In genomic region chr12:113276306-113276705, GRCh38 we compare ENCODE assay signal across 21 cellular contexts. TPM values are rescaled to one million over a fixed set of nuclear protein-coding genes. Genes with fewer than 3 reads are reported as not detected.
A peak's percentile ranks its signal among the peaks of the same experiment; 100 is the strongest.
DNase-seq lines count a peak whose midpoint lies in the region; ATAC-seq and TF ChIP-seq lines count a peak whose summit lies in the region.
"Had no signal": no experiment of that assay in that cellular context is flagged by ENCODE, and none has a peak within 500 bp of the region (broad histone marks: within the 10 kb centered on the region; RNA-seq: fewer than 3 reads in every experiment).

No MANE protein-coding gene starts in this region.

- H3K27ac ChIP-seq in left ventricle myocardium inferior (replicated peaks): peak overlapping the region; percentile 92
- H3K27ac ChIP-seq: gastrocnemius medialis, prostate gland, WERI-Rb-1 had no signal

- DNase-seq in left ventricle myocardium inferior (no peak), Right ventricle myocardium inferior (ENCODE audit: missing footprints) (no peak), mucosa of descending colon (peak in 2 of 3 donors; percentile 15 to 16), COLO668 (lab: John Stamatoyannopoulos, UW; ENCODE audit: unreplicated experiment) (no peak), hypothalamus (lab: John Stamatoyannopoulos, UW) (no peak), GDM1 (lab: John Stamatoyannopoulos, UW) (no peak)
- DNase-seq: activated gamma-delta T cell treated with Interleukin-2 at 50 U/mL for 16 hours; Caco-2; EL; gastrocnemius medialis; HFFc6; naive B cell; NCI-H146; NCI-H526 treated with DMSO at 0.1 percent for 48 hours; stimulated activated CD4-positive, alpha-beta T cell treated with anti-CD3 and anti-CD28 coated beads, Interleukin-2, amount 100 ng/mL, for 48 hours; WERI-Rb-1 had no signal

- H3K4me3 ChIP-seq in left ventricle myocardium inferior (no peak overlapping the region), mucosa of descending colon (no peak overlapping the region)
- H3K4me3 ChIP-seq: gastrocnemius medialis, prostate gland, smooth muscle cell had no signal

- H3K36me3 ChIP-seq in left ventricle myocardium inferior (peaks cover 87% of the 10 kb centered on the region), mucosa of descending colon (ENCODE audit: low read depth) (peaks cover 10% of the 10 kb centered on the region)
- H3K36me3 ChIP-seq: WERI-Rb-1 had no signal

- no peaks in the 10 kb centered on the region for H3K27me3 Mint-ChIP-seq in activated T-helper 17 cell treated with anti-CD3 and anti-CD28 coated beads, Interleukin-2, amount 50 U/mL, for 72 hours
- H3K27me3 Mint-ChIP-seq: B cell, naive B cell had no signal

- H3K27me3 ChIP-seq in left ventricle myocardium inferior (ENCODE audit: low read depth): no peaks in the 10 kb centered on the region
- H3K27me3 ChIP-seq: gastrocnemius medialis had no signal

- H3K9me3 ChIP-seq in left ventricle myocardium inferior (replicated peaks): no peaks in the 10 kb centered on the region
- H3K9me3 ChIP-seq in mucosa of descending colon: no peaks in the 10 kb centered on the region
- H3K9me3 ChIP-seq: Caco-2, gastrocnemius medialis, prostate gland had no signal

- H3K4me1 ChIP-seq in left ventricle myocardium inferior: peaks cover 48% of the 10 kb centered on the region
- H3K4me1 ChIP-seq in mucosa of descending colon (ENCODE audit: low read depth): peaks cover 5% of the 10 kb centered on the region
- H3K4me1 ChIP-seq: prostate gland had no signal

- TF ChIP-seq CTCF in left ventricle myocardium inferior (IDR thresholded peaks at IDR 0.05; ENCODE audit: borderline replicate concordance): no peak
- no peak for TF ChIP-seq CTCF in mucosa of descending colon (IDR thresholded peaks at IDR 0.05)

- ATAC-seq in Right ventricle myocardium inferior: no peak
- ATAC-seq in activated T-helper 17 cell treated with anti-CD3 and anti-CD28 coated beads, Interleukin-2, amount 50 U/mL, for 72 hours (replicated peaks): no peak
- ATAC-seq in mucosa of descending colon: no peak
- no peak for ATAC-seq in GM21528 (IDR thresholded peaks at IDR 0.05; ENCODE audit: low FRiP score, unreplicated experiment)
- ATAC-seq: gastrocnemius medialis had no signal

- intact Hi-C loops in left ventricle myocardium inferior (cut with micrococcal nuclease) (no loop called here), Right ventricle myocardium inferior (cut with DNase I) (no loop called here), mucosa of descending colon (cut with DNase I, micrococcal nuclease) (no loop called here)

- H3K4me3 Mint-ChIP-seq in activated T-helper 17 cell treated with anti-CD3 and anti-CD28 coated beads, Interleukin-2, amount 50 U/mL, for 72 hours: no peak overlapping the region
- H3K4me3 Mint-ChIP-seq: B cell, HFFc6 had no signal

- no peaks in the 10 kb centered on the region for H3K4me1 Mint-ChIP-seq in activated T-helper 17 cell treated with anti-CD3 and anti-CD28 coated beads, Interleukin-2, amount 50 U/mL, for 72 hours
- H3K4me1 Mint-ChIP-seq: B cell, naive B cell had no signal

- peaks cover 57% of the 10 kb centered on the region for H3K36me3 Mint-ChIP-seq in activated T-helper 17 cell treated with anti-CD3 and anti-CD28 coated beads, Interleukin-2, amount 50 U/mL, for 72 hours (ENCODE audit: low read depth)

- no peaks in the 10 kb centered on the region for H3K9me3 Mint-ChIP-seq in activated T-helper 17 cell treated with anti-CD3 and anti-CD28 coated beads, Interleukin-2, amount 50 U/mL, for 72 hours
- H3K9me3 Mint-ChIP-seq: HFFc6, naive B cell had no signal

- H3K27ac Mint-ChIP-seq in activated T-helper 17 cell treated with anti-CD3 and anti-CD28 coated beads, Interleukin-2, amount 50 U/mL, for 72 hours: peak overlapping the region; percentile 38
- H3K27ac Mint-ChIP-seq: B cell, HFFc6 had no signal

RNA-seq across cellular contexts. Expression of gene TPCN1, which starts 55.0 kb away (rescaled TPM):
- total RNA-seq in left ventricle myocardium inferior (153 TPM), Right ventricle myocardium inferior (120 TPM), mucosa of descending colon (100 to 1,000 TPM in 1 of 3 donors, 10 to 100 TPM in 2; 89.9 to 133 (median 91.3) TPM)
- total RNA-seq in activated T-helper 17 cell treated with anti-CD3 and anti-CD28 coated beads, Interleukin-2, amount 50 U/mL, for 72 hours: 10 to 100 TPM; 29.4 to 67.7 TPM

RNA-seq across cellular contexts. Expression of gene SLC8B1, which starts 58.6 kb away (rescaled TPM):
- total RNA-seq in left ventricle myocardium inferior: 9.2 TPM
- 13.3 TPM for total RNA-seq in Right ventricle myocardium inferior
- 10 to 100 TPM; 23.2 to 28.4 TPM for total RNA-seq in activated T-helper 17 cell treated with anti-CD3 and anti-CD28 coated beads, Interleukin-2, amount 50 U/mL, for 72 hours
- total RNA-seq in mucosa of descending colon: 10 to 100 TPM; 40.8 to 65.3 (median 47.2) TPM

Comparison
In these comparisons a context has a peak if more than half of its experiments do, and no peak if none do; other contexts are left out.
1. DNase-seq: peak in mucosa of descending colon (2 of 3); none in left ventricle myocardium inferior (single experiment), Right ventricle myocardium inferior (single experiment), COLO668 (single experiment), hypothalamus (0 of 51) and GDM1 (single experiment).